Comparison of ENCODE assay signal across 1 cellular context in the genomic region with DNA sequence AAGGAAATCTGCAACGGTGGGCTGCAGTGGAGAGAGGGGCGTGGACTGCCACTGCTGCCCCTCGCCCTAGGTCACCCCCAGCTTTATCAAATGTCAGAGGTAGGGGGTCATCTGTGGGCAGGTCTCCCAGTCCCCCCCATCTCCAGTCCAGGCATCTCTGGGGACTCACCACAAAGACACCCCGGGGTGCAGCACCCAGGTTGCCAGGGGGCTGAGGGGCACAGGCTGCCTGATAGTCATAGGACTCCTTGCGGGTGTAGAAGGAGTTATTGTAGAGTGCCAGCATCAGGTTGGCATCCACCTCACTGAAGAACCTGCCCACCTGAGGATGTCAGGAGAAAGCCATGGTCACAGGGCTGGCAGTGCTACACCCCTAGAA.
TF ChIP-seq lines count a peak whose summit lies in the region.

No MANE protein-coding gene starts in this region.

TF ChIP-seq in H1, 55 proteins besides CTCF, POLR2A, EP300 and RAD21:
- TF ChIP-seq RFX5 (IDR thresholded peaks at IDR 0.05; ENCODE audit: borderline replicate concordance, low read depth, low read length) (no peak), CHD2 (IDR thresholded peaks at IDR 0.05; ENCODE audit: low read length) (no peak), TAF1 (IDR thresholded peaks at IDR 0.05; ENCODE audit: low read depth, low read length) (no peak), KDM1A (IDR thresholded peaks at IDR 0.05; ENCODE audit: borderline replicate concordance, low read length) (no peak), PHF8 (conservative IDR thresholded peaks at IDR 0.05; ENCODE audit: low read depth, low read length) (no peak), SIN3A (conservative IDR thresholded peaks at IDR 0.05 in 1 of 2, IDR thresholded peaks at IDR 0.05 in 1 of 2; ENCODE audit: low read depth in 1 of 2, low read length in 2 of 2) (no peak), CBX8 (IDR thresholded peaks at IDR 0.05; ENCODE audit: borderline replicate concordance, low read depth, low read length) (no peak), MAFK (IDR thresholded peaks at IDR 0.05; ENCODE audit: low read depth, low read length) (no peak), SIX5 (IDR thresholded peaks at IDR 0.05; ENCODE audit: low read depth, low read length) (no peak), SAP30 (IDR thresholded peaks at IDR 0.05; ENCODE audit: insufficient read depth, insufficient replicate concordance, low read length) (no peak), HDAC2 (IDR thresholded peaks at IDR 0.05; ENCODE audit: borderline replicate concordance in 1 of 2, low read depth in 2 of 2, low read length in 2 of 2) (no peak)
- TF ChIP-seq, protein P1, sequence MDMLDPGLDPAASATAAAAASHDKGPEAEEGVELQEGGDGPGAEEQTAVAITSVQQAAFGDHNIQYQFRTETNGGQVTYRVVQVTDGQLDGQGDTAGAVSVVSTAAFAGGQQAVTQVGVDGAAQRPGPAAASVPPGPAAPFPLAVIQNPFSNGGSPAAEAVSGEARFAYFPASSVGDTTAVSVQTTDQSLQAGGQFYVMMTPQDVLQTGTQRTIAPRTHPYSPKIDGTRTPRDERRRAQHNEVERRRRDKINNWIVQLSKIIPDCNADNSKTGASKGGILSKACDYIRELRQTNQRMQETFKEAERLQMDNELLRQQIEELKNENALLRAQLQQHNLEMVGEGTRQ (IDR thresholded peaks at IDR 0.05; ENCODE audit: low read length) = no peak
